In the genomic region with DNA sequence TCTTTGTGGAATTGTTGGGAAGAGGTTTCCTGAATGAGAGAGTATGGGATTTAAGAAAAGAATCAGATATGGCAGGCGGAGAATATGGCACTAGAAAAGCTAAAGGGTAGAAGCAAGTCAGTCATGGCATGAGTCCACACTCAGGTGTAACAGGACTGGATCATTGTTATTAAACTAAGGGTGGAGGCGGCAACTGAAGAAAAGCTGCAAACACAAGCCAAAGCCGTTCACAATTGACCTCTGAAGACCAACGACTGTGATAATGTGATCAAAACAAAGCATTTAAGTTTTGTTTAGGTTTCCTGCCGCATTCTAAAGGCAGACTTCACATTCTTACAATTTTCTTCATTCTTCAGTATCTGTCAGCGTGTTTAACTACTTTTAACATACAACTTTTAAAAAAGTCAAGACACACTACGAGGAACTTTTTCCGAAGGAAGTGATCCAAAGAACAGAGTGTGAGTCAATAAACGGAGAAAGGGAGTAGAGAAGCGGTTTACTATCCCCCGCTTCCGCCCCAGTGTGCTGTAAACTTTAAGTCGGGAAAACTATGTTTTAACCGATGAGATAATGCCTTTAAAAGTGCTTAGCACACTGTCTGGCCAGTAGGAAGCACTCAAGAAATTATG, we compare ENCODE assay signal across 8 cellular contexts. TPM values are rescaled to one million over a fixed set of nuclear protein-coding genes. Genes with fewer than 3 reads are reported as not detected.
DNase-seq lines count a peak whose midpoint lies in the region; ATAC-seq and TF ChIP-seq lines count a peak whose summit lies in the region.

No MANE protein-coding gene starts in this region.

- H3K4me1 ChIP-seq in endocrine pancreas (ENCODE audit: control insufficient read depth, insufficient read depth, low read length), result peaks cover 32% of the 10 kb centered on the region
- peaks cover 29% of the 10 kb centered on the region for H3K4me1 ChIP-seq in mucosa of descending colon (ENCODE audit: low read depth)
- peaks cover 15% of the 10 kb centered on the region for H3K4me1 ChIP-seq in upper lobe of right lung

- intact Hi-C loops in mucosa of descending colon (cut with DNase I, micrococcal nuclease), result no loop called here
- intact Hi-C loops in upper lobe of right lung (cut with DNase I), result no loop called here

- ATAC-seq in HG03097 (IDR thresholded peaks at IDR 0.05; ENCODE audit: low FRiP score, unreplicated experiment) (peak; percentile 0), mucosa of descending colon (peak; percentile 59), upper lobe of right lung (peak; percentile 2)

- H3K36me3 Mint-ChIP-seq in T-helper 2 cell treated with Interferon-gamma antibody and Interleukin-4, amounts not matched to agents 5 μg/mL and 100 μg/mL, for 36 hours (ENCODE audit: low read depth), result peaks cover 4% of the 10 kb centered on the region

- peak overlapping the region; percentile 94 for H3K27ac ChIP-seq in upper lobe of right lung

- H3K9me3 ChIP-seq in endocrine pancreas (ENCODE audit: control insufficient read depth, low read length) (no peaks in the 10 kb centered on the region), mucosa of descending colon (no peaks in the 10 kb centered on the region), upper lobe of right lung (no peaks in the 10 kb centered on the region)

- H3K27me3 ChIP-seq in endocrine pancreas (ENCODE audit: control insufficient read depth, insufficient read depth, low read length) (no peaks in the 10 kb centered on the region), upper lobe of right lung (no peaks in the 10 kb centered on the region)

- H3K4me1 Mint-ChIP-seq in T-helper 2 cell treated with Interferon-gamma antibody and Interleukin-4, amounts not matched to agents 5 μg/mL and 100 μg/mL, for 36 hours (ENCODE audit: low read depth), result peaks cover 37% of the 10 kb centered on the region

- H3K4me3 Mint-ChIP-seq in T-helper 2 cell treated with Interferon-gamma antibody and Interleukin-4, amounts not matched to agents 5 μg/mL and 100 μg/mL, for 36 hours, result peak overlapping the region; percentile 88

- H3K36me3 ChIP-seq in endocrine pancreas (ENCODE audit: control insufficient read depth, insufficient read depth, low read length), result no peaks in the 10 kb centered on the region
- no peaks in the 10 kb centered on the region for H3K36me3 ChIP-seq in mucosa of descending colon (ENCODE audit: low read depth)
- H3K36me3 ChIP-seq in upper lobe of right lung, result no peaks in the 10 kb centered on the region

- peak overlapping the region; percentile 94 for H3K27ac Mint-ChIP-seq in T-helper 2 cell treated with Interferon-gamma antibody and Interleukin-4, amounts not matched to agents 5 μg/mL and 100 μg/mL, for 36 hours

- TF ChIP-seq CTCF in mucosa of descending colon (IDR thresholded peaks at IDR 0.05), result no peak
- no peak for TF ChIP-seq CTCF in upper lobe of right lung (IDR thresholded peaks at IDR 0.05)

- no peaks in the 10 kb centered on the region for H3K9me3 Mint-ChIP-seq in T-helper 2 cell treated with Interferon-gamma antibody and Interleukin-4, amounts not matched to agents 5 μg/mL and 100 μg/mL, for 36 hours

- H3K27me3 Mint-ChIP-seq in T-helper 2 cell treated with Interferon-gamma antibody and Interleukin-4, amounts not matched to agents 5 μg/mL and 100 μg/mL, for 36 hours (ENCODE audit: low read depth), result no peaks in the 10 kb centered on the region

- peak; percentile 39 for DNase-seq in DMS 273 (lab: John Stamatoyannopoulos, UW; ENCODE audit: unreplicated experiment)
- no peak for DNase-seq in DMS 273 treated with DMSO at 0.1 percent for 48 hours (lab: John Stamatoyannopoulos, UW)
- DNase-seq in T-helper 2 cell treated with Interferon-gamma antibody and Interleukin-4, amounts not matched to agents 5 μg/mL and 100 μg/mL, for 36 hours (ENCODE audit: low spot score), result no peak
- peak in 1 of 3 donors; percentile 58 for DNase-seq in mucosa of descending colon
- no peak for DNase-seq in upper lobe of right lung
- no peak for DNase-seq in NCI-H1694 treated with DMSO at 0.1 percent for 48 hours (lab: John Stamatoyannopoulos, UW)

- peak overlapping the region; percentile 96 for H3K4me3 ChIP-seq in endocrine pancreas (ENCODE audit: control insufficient read depth, insufficient read depth, low read length)
- peak overlapping the region; percentile 4 for H3K4me3 ChIP-seq in mucosa of descending colon
- peak overlapping the region; percentile 90 for H3K4me3 ChIP-seq in upper lobe of right lung

- H3K9ac ChIP-seq in endocrine pancreas (ENCODE audit: control insufficient read depth, insufficient read depth, low read length), result peak overlapping the region; percentile 84

RNA-seq across cellular contexts. Expression of a gene that starts 0.9 kb away (rescaled TPM):
- total RNA-seq in mucosa of descending colon (100 to 1,000 TPM in 1 of 3 donors, 10 to 100 TPM in 2; 73.5 to 153 (median 90.6) TPM), upper lobe of right lung (94.3 TPM)

Comparison
In these comparisons a context has a peak if more than half of its experiments do, and no peak if none do; other contexts are left out.
1. ATAC-seq: peak in every context shown above with its lines; median percentile 59 in mucosa of descending colon; 2 in upper lobe of right lung; 0 in HG03097.
2. H3K4me3 ChIP-seq: peak in every context shown above with its lines; median percentile 96 in endocrine pancreas; 90 in upper lobe of right lung; 4 in mucosa of descending colon.